ENCODE assay signal across 27 cellular contexts in genomic region chr6:108568101-108568500, GRCh38. TPM values are rescaled to one million over a fixed set of nuclear protein-coding genes. Genes with fewer than 3 reads are reported as not detected.
DNase-seq lines count a peak whose midpoint lies in the region; ATAC-seq lines count a peak whose summit lies in the region.
"Had no signal": no experiment of that assay in that cellular context is flagged by ENCODE, and none has a peak within 500 bp of the region (broad histone marks: within the 10 kb centered on the region; RNA-seq: fewer than 3 reads in every experiment).

No MANE protein-coding gene starts in this region.

- H2BK12ac ChIP-seq in trophoblast cell (ENCODE audit: low read length) = no peak overlapping the region

- H3K4me3 ChIP-seq in right cardiac atrium (ENCODE audit: low read length) = no peak overlapping the region
- H3K4me3 ChIP-seq in trophoblast cell (ENCODE audit: low read depth, low read length) = no peak overlapping the region
- H3K4me3 ChIP-seq: right lobe of liver, thoracic aorta had no signal

- no peak overlapping the region for H2AFZ ChIP-seq in trophoblast cell (ENCODE audit: insufficient read depth, low read length, poor library complexity)
- H2AFZ ChIP-seq: parathyroid adenoma had no signal

- H4K8ac ChIP-seq in trophoblast cell (ENCODE audit: low read depth, low read length) = no peak overlapping the region

- H3K36me3 Mint-ChIP-seq in dendritic cell treated with granulocyte-macrophage colony-stimulating factor and Interleukin-4, amounts not matched to agents 40 ng/mL and 50 ng/mL, for 4 days (ENCODE audit: low read depth) = peaks cover 53% of the 10 kb centered on the region

- peaks cover 11% of the 10 kb centered on the region for H3K79me2 ChIP-seq in trophoblast cell (ENCODE audit: control insufficient read depth, insufficient read depth, low read length, poor library complexity)

- no peak overlapping the region for H3K4me2 ChIP-seq in trophoblast cell (ENCODE audit: low read length)

- DNase-seq in right cardiac atrium (no peak), left cardiac atrium (no peak), trophoblast cell (no peak), medulla oblongata (ENCODE audit: extremely low spot score) (no peak)
- DNase-seq: activated CD4-positive, alpha-beta memory T cell treated with anti-CD3 and anti-CD28 coated beads for 36 hours; activated CD8-positive, alpha-beta memory T cell treated with anti-CD3 and anti-CD28 coated beads, Interleukin-2, amount 50 U/mL, for 4 hours; activated naive CD4-positive, alpha-beta T cell treated with anti-CD3 and anti-CD28 coated beads, Interleukin-2, amount 10 ng/mL, durations not matched to agents 7 days and 5 days; Calu3; H7; left ventricle myocardium superior; NCI-H1417; NCI-H2081; NCI-H345; NCI-H748 treated with DMSO at 0.1 percent for 48 hours; right lobe of liver; RPMI8226; stimulated activated naive CD4-positive, alpha-beta T cell treated with Interleukin-2 at 50 U/mL for 16 hours had no signal

- ATAC-seq in right cardiac atrium (no peak), left cardiac atrium (no peak), GM18861 (IDR thresholded peaks at IDR 0.05; ENCODE audit: unreplicated experiment) (no peak), GM21717 (IDR thresholded peaks at IDR 0.05; ENCODE audit: unreplicated experiment) (no peak)
- ATAC-seq: activated CD4-positive, CD25-positive, alpha-beta regulatory T cell treated with anti-CD3 and anti-CD28 coated beads, Interleukin-2, amount 50 U/mL, for 24 hours; left ventricle myocardium superior; right lobe of liver had no signal

- H3K79me1 ChIP-seq in trophoblast cell (ENCODE audit: low read length) = no peaks in the 10 kb centered on the region

- H3K4me3 Mint-ChIP-seq in dendritic cell treated with granulocyte-macrophage colony-stimulating factor and Interleukin-4, amounts not matched to agents 40 ng/mL and 50 ng/mL, for 4 days = no peak overlapping the region
- H3K4me3 Mint-ChIP-seq: activated CD4-positive, alpha-beta memory T cell treated with anti-CD3 and anti-CD28 coated beads for 36 hours; activated naive CD4-positive, alpha-beta T cell treated with anti-CD3 and anti-CD28 coated beads, Interleukin-2, amount 10 ng/mL, durations not matched to agents 7 days and 5 days; nephron; T-helper 1 cell treated with Interleukin-12 subunit alpha and Interleukin-12 subunit beta and Interleukin-4 antibody, amounts not matched to agents 30 μg/mL and 1 μg/mL, for 36 hours had no signal

- H3K18ac ChIP-seq in trophoblast cell (ENCODE audit: low read length) = no peak overlapping the region

- H3K4me1 ChIP-seq in right cardiac atrium (ENCODE audit: control insufficient read depth, insufficient read depth, low read length) (peaks cover 18% of the 10 kb centered on the region), trophoblast cell (ENCODE audit: control insufficient read depth in 1 of 2, insufficient read depth in 2 of 2, low read length in 2 of 2) (peaks cover 3 to 8% of the 10 kb centered on the region in 2 experiments)

- no peak overlapping the region for H4K12ac ChIP-seq in trophoblast cell (ENCODE audit: low read depth, low read length)

- peaks cover 13 to 16% of the 10 kb centered on the region in 2 experiments for H3K36me3 ChIP-seq in trophoblast cell (ENCODE audit: control insufficient read depth in 1 of 2, insufficient read depth in 2 of 2, low read length in 2 of 2)

- WGBS in right cardiac atrium = 87% methylated on average over 5 of the region's 5 CpGs
- WGBS in trophoblast cell (ENCODE audit: extremely low coverage, insufficient coverage, insufficient read length) = no CpG with 5 or more reads among the region's 5 CpGs

- H4K91ac ChIP-seq in trophoblast cell (ENCODE audit: low read depth, low read length) = no peak overlapping the region

- no peak overlapping the region for H2BK120ac ChIP-seq in trophoblast cell (ENCODE audit: insufficient read depth, low read length, poor library complexity)

- no peak overlapping the region for H2AK5ac ChIP-seq in trophoblast cell (ENCODE audit: low read length)

- peak overlapping the region; percentile 73 for H3K27ac Mint-ChIP-seq in dendritic cell treated with granulocyte-macrophage colony-stimulating factor and Interleukin-4, amounts not matched to agents 40 ng/mL and 50 ng/mL, for 4 days
- H3K27ac Mint-ChIP-seq: activated CD4-positive, alpha-beta memory T cell treated with anti-CD3 and anti-CD28 coated beads for 36 hours; activated naive CD4-positive, alpha-beta T cell treated with anti-CD3 and anti-CD28 coated beads, Interleukin-2, amount 10 ng/mL, durations not matched to agents 7 days and 5 days; nephron; T-helper 1 cell treated with Interleukin-12 subunit alpha and Interleukin-12 subunit beta and Interleukin-4 antibody, amounts not matched to agents 30 μg/mL and 1 μg/mL, for 36 hours had no signal

- H3K27me3 ChIP-seq in right cardiac atrium (ENCODE audit: control insufficient read depth, insufficient read depth) (no peaks in the 10 kb centered on the region), trophoblast cell (ENCODE audit: insufficient read depth, low read length) (no peaks in the 10 kb centered on the region)
- H3K27me3 ChIP-seq: ascending aorta, right lobe of liver had no signal

- H3K27ac ChIP-seq in right cardiac atrium (ENCODE audit: low read length) (peak overlapping the region; percentile 16), trophoblast cell (ENCODE audit: low read depth, low read length) (no peak overlapping the region)
- H3K27ac ChIP-seq: parathyroid adenoma, right lobe of liver, thoracic aorta had no signal

- H3K4ac ChIP-seq in trophoblast cell (ENCODE audit: low read depth, low read length) = peak overlapping the region; percentile 85

- no peaks in the 10 kb centered on the region for H3K9me3 Mint-ChIP-seq in dendritic cell treated with granulocyte-macrophage colony-stimulating factor and Interleukin-4, amounts not matched to agents 40 ng/mL and 50 ng/mL, for 4 days
- H3K9me3 Mint-ChIP-seq: activated CD4-positive, alpha-beta memory T cell treated with anti-CD3 and anti-CD28 coated beads for 36 hours; activated naive CD4-positive, alpha-beta T cell treated with anti-CD3 and anti-CD28 coated beads, Interleukin-2, amount 10 ng/mL, durations not matched to agents 7 days and 5 days; IgD-negative memory B cell; nephron; T-helper 1 cell treated with Interleukin-12 subunit alpha and Interleukin-12 subunit beta and Interleukin-4 antibody, amounts not matched to agents 30 μg/mL and 1 μg/mL, for 36 hours had no signal

- H3K23ac ChIP-seq in trophoblast cell (ENCODE audit: low read length) = no peak overlapping the region

- no peaks in the 10 kb centered on the region for H3K9me3 ChIP-seq in right cardiac atrium (ENCODE audit: control insufficient read depth, low read length)
- no peaks in the 10 kb centered on the region for H3K9me3 ChIP-seq in trophoblast cell (ENCODE audit: insufficient read depth, low read depth, low read length)
- H3K9me3 ChIP-seq: ascending aorta, right lobe of liver, thoracic aorta had no signal

- H3K14ac ChIP-seq in trophoblast cell (ENCODE audit: low read length) = no peak overlapping the region

- intact Hi-C loops in right cardiac atrium (cut with DNase I) = loop anchor here in 2 of 4 donors (10.0 kb wide), 1 partner anchor 87 kb away; no protein-coding TSS in a partner anchor
- intact Hi-C loops in left cardiac atrium (cut with DNase I) = loop anchor here in 1 of 2 donors (10.0 kb wide), 1 partner anchor 87 kb away; no protein-coding TSS in a partner anchor
- intact Hi-C loops in dendritic cell treated with granulocyte-macrophage colony-stimulating factor and Interleukin-4, amounts not matched to agents 40 ng/mL and 50 ng/mL, for 4 days (cut with micrococcal nuclease) = loop anchor here (5.0 kb wide), 1 partner anchor 34 kb away; no protein-coding TSS in a partner anchor

- H3K27me3 Mint-ChIP-seq in dendritic cell treated with granulocyte-macrophage colony-stimulating factor and Interleukin-4, amounts not matched to agents 40 ng/mL and 50 ng/mL, for 4 days = peaks cover 3% of the 10 kb centered on the region
- H3K27me3 Mint-ChIP-seq: activated CD4-positive, alpha-beta memory T cell treated with anti-CD3 and anti-CD28 coated beads for 36 hours; activated naive CD4-positive, alpha-beta T cell treated with anti-CD3 and anti-CD28 coated beads, Interleukin-2, amount 10 ng/mL, durations not matched to agents 7 days and 5 days; IgD-negative memory B cell had no signal

- no peak overlapping the region for H2BK5ac ChIP-seq in trophoblast cell (ENCODE audit: low read depth, low read length, poor library complexity)

- no peak overlapping the region for H3K9ac ChIP-seq in trophoblast cell (ENCODE audit: low read length)
- H3K9ac ChIP-seq: parathyroid adenoma had no signal

- peaks cover 79% of the 10 kb centered on the region for H3K4me1 Mint-ChIP-seq in dendritic cell treated with granulocyte-macrophage colony-stimulating factor and Interleukin-4, amounts not matched to agents 40 ng/mL and 50 ng/mL, for 4 days (ENCODE audit: low read depth)

RNA-seq across cellular contexts. Expression of gene FOXO3, which starts 7.4 kb away (rescaled TPM):
- 10 to 100 TPM; 33.2 to 50.0 (median 39.8) TPM for total RNA-seq in right cardiac atrium
- 16.4 TPM for polyA plus RNA-seq in right cardiac atrium
- total RNA-seq in left cardiac atrium = 10 to 100 TPM; 34.0 to 38.6 TPM
- 30.9 and 31.9 TPM in 2 replicates for polyA plus RNA-seq in trophoblast cell (2013)
